ENCODE assay signal across 9 cellular contexts in the genomic region with DNA sequence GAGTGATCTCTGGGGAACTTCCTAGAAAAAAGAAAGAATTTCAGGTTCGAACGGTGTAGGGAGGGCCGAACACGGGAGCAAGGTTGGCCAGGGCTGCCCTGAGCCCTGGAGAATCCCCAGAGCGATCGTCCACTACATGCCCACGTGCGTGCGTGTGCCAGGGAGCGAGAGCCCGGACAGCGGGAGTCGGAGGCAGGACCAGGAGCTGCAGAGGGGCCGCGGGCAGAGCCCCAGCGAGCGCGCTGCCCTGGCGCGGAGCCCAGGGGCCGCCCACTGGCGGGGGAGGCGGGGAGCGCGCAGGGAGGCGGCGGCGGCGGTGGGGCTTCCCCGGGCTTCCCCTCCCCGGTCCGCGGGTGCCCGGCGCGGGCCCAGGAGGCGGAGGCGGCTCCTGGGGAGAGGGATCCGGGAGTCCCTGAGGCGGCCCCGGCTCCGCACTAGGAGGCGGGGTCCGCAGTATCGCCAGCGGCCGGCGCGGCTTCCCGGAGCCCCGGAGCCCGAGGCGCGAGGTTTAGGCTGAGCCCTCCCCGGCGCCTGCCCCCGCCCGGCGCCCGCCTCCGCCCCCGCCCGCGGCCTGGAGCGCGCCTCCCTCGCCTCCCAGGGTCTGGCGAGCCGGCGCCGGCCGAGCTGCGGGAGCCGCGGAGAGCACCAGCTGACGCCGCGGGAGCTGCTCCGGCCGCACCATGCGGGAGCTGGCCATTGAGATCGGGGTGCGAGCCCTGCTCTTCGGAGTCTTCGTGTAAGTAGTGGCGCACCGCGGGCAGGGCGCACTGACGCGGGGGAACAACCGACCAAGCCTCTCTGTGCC. TPM values are rescaled to one million over a fixed set of nuclear protein-coding genes. Genes with fewer than 3 reads are reported as not detected.
DNase-seq lines count a peak whose midpoint lies in the region; ATAC-seq and TF ChIP-seq lines count a peak whose summit lies in the region.
"Had no signal": no experiment of that assay in that cellular context is flagged by ENCODE, and none has a peak within 500 bp of the region (broad histone marks: within the 10 kb centered on the region; RNA-seq: fewer than 3 reads in every experiment).

A gene (plus strand): TSS at position 602 of the 805 bp plus-strand sequence. CDS start 79 bp downstream, at position 681.

- no peak within 1 kb of the TSS for H3K27ac ChIP-seq in left ventricle myocardium inferior (replicated peaks)

- H3K27me3 ChIP-seq in BE2C: peaks cover 6% of the 10 kb centered on the region
- peaks cover 69% of the 10 kb centered on the region for H3K27me3 ChIP-seq in left ventricle myocardium inferior (ENCODE audit: low read depth)

- TF ChIP-seq CTCF in BE2C (IDR thresholded peaks at IDR 0.05; ENCODE audit: low read depth, low read length) (no peak), activated B cell treated with CpG ODN at 0.5 μM for 24 hours (IDR thresholded peaks at IDR 0.05) (no peak), left ventricle myocardium inferior (IDR thresholded peaks at IDR 0.05; ENCODE audit: borderline replicate concordance) (no peak)

- no peaks in the 10 kb centered on the region for H3K36me3 Mint-ChIP-seq in activated B cell treated with CpG ODN at 0.5 μM for 24 hours (ENCODE audit: low read depth)

- peaks cover 4% of the 10 kb centered on the region for H3K4me1 Mint-ChIP-seq in activated B cell treated with CpG ODN at 0.5 μM for 24 hours

- no peak for ATAC-seq in activated B cell treated with CpG ODN at 0.5 μM for 24 hours (ENCODE audit: low read depth)
- ATAC-seq in HG02623 (IDR thresholded peaks at IDR 0.05; ENCODE audit: unreplicated experiment): no peak
- ATAC-seq in HG03135 (IDR thresholded peaks at IDR 0.05; ENCODE audit: unreplicated experiment): no peak

- peak; percentile 74 for DNase-seq in BE2C
- peak; percentile 81 for DNase-seq in HEK293T (ENCODE audit: extremely low spot score)
- no peak for DNase-seq in activated B cell treated with CpG ODN at 0.5 μM for 24 hours
- DNase-seq in left ventricle myocardium inferior: no peak
- peak in 8 of 10 donors; percentile 9 to 89 (median 52) for DNase-seq in posterior cingulate gyrus
- no peak for DNase-seq in HCEC 1CT

- H3K4me1 ChIP-seq in BE2C (peaks cover 4% of the 10 kb centered on the region), left ventricle myocardium inferior (peaks cover 15% of the 10 kb centered on the region)

- H3K9me3 ChIP-seq in BE2C: no peaks in the 10 kb centered on the region
- no peaks in the 10 kb centered on the region for H3K9me3 ChIP-seq in left ventricle myocardium inferior (replicated peaks)

- H3K4me3 Mint-ChIP-seq in activated B cell treated with CpG ODN at 0.5 μM for 24 hours: peak within 1 kb of the TSS; percentile 64

- POLR2A ChIA-PET in HEK293T (lab: Yijun Ruan, JAX) (no interaction called here), activated B cell treated with CpG ODN at 0.5 μM for 24 hours (lab: Charles Lee) (no interaction called here)

- H3K9me3 Mint-ChIP-seq in activated B cell treated with CpG ODN at 0.5 μM for 24 hours: no peaks in the 10 kb centered on the region

- intact Hi-C loops in activated B cell treated with CpG ODN at 0.5 μM for 24 hours (cut with micrococcal nuclease): no loop called here
- intact Hi-C loops in left ventricle myocardium inferior (cut with micrococcal nuclease): no loop called here
- intact Hi-C loops in posterior cingulate gyrus (cut with DNase I): no loop called here

- peak within 1 kb of the TSS; percentile 64 for H3K4me3 ChIP-seq in BE2C (ENCODE audit: low read depth, low read length)
- peak within 1 kb of the TSS; percentile 57 for H3K4me3 ChIP-seq in left ventricle myocardium inferior

- H3K36me3 ChIP-seq in BE2C: no peaks in the 10 kb centered on the region
- H3K36me3 ChIP-seq in left ventricle myocardium inferior: no peaks in the 10 kb centered on the region

- peaks cover 34% of the 10 kb centered on the region for H3K27me3 Mint-ChIP-seq in activated B cell treated with CpG ODN at 0.5 μM for 24 hours

- CTCF ChIA-PET in HEK293T (lab: Yijun Ruan, JAX): no interaction called here
- CTCF ChIA-PET in activated B cell treated with CpG ODN at 0.5 μM for 24 hours (lab: Charles Lee): no interaction called here

- H3K27ac Mint-ChIP-seq in activated B cell treated with CpG ODN at 0.5 μM for 24 hours: no peak within 1 kb of the TSS

TF ChIP-seq in HEK293T, 16 proteins besides CTCF, POLR2A, EP300 and RAD21:
- TF ChIP-seq L3MBTL2 (conservative IDR thresholded peaks at IDR 0.05) (peak; percentile 20), TARDBP (IDR thresholded peaks at IDR 0.05) (no peak)

RNA-seq across cellular contexts. Expression of the gene that starts here (rescaled TPM):
- polyA plus RNA-seq in BE2C (2012; ENCODE audit: insufficient read depth, insufficient read length, low read depth): 3.8 TPM
- total RNA-seq in activated B cell treated with CpG ODN at 0.5 μM for 24 hours: not detected in 2 replicates
- not detected for total RNA-seq in left ventricle myocardium inferior
- total RNA-seq: dermis microvascular lymphatic vessel endothelial cell had no signal

Comparison
In these comparisons a context has a peak if more than half of its experiments do, and no peak if none do; other contexts are left out.
1. DNase-seq: peak in BE2C (single experiment), HEK293T (single experiment) and posterior cingulate gyrus (8 of 10); none in activated B cell treated with CpG ODN at 0.5 μM for 24 hours (single experiment), left ventricle myocardium inferior (single experiment) and HCEC 1CT (single experiment).